ENCODE assay signal across 1 cellular context in genomic region chr15:40245666-40246065, GRCh38.
TF ChIP-seq lines count a peak whose summit lies in the region.

No MANE protein-coding gene starts in this region.

TF ChIP-seq in H1, 55 proteins besides CTCF, POLR2A, EP300 and RAD21:
- no peak for TF ChIP-seq RBBP5 (IDR thresholded peaks at IDR 0.05; ENCODE audit: borderline replicate concordance, low read depth, low read length)
- no peak for TF ChIP-seq KDM5A (IDR thresholded peaks at IDR 0.05; ENCODE audit: low read length)
- TF ChIP-seq BACH1 (IDR thresholded peaks at IDR 0.05; ENCODE audit: low read length): no peak
- TF ChIP-seq SP4 (IDR thresholded peaks at IDR 0.05; ENCODE audit: low read length): no peak
- no peak for TF ChIP-seq USF2 (IDR thresholded peaks at IDR 0.05; ENCODE audit: low read length)
- TF ChIP-seq SIX5 (IDR thresholded peaks at IDR 0.05; ENCODE audit: low read depth, low read length): no peak
- TF ChIP-seq CHD2 (IDR thresholded peaks at IDR 0.05; ENCODE audit: low read length): no peak
- TF ChIP-seq MAX (IDR thresholded peaks at IDR 0.05): no peak
- no peak for TF ChIP-seq ATF2 (IDR thresholded peaks at IDR 0.05; ENCODE audit: low read length)
- no peak for TF ChIP-seq PHF8 (conservative IDR thresholded peaks at IDR 0.05; ENCODE audit: low read depth, low read length)
- TF ChIP-seq NRF1 (IDR thresholded peaks at IDR 0.05; ENCODE audit: low read depth, low read length): no peak
